17 cellular contexts compared by ENCODE assay signal in genomic region chr18:379665-380356, GRCh38.
DNase-seq lines count a peak whose midpoint lies in the region; ATAC-seq and TF ChIP-seq lines count a peak whose summit lies in the region.
"Had no signal": no experiment of that assay in that cellular context is flagged by ENCODE, and none has a peak within 500 bp of the region (broad histone marks: within the 10 kb centered on the region; RNA-seq: fewer than 3 reads in every experiment).

No MANE protein-coding gene starts in this region.

- ATAC-seq in Right ventricle myocardium inferior (peak; percentile 54), mucosa of descending colon (peak; percentile 21), GM21390 (IDR thresholded peaks at IDR 0.05; ENCODE audit: unreplicated experiment) (no peak), HG02870 (IDR thresholded peaks at IDR 0.05; ENCODE audit: unreplicated experiment) (no peak)
- ATAC-seq: HepG2 had no signal

- no peak overlapping the region for H3K27ac Mint-ChIP-seq in activated CD4-positive, alpha-beta T cell treated with anti-CD3 and anti-CD28 coated beads, Interleukin-2, amount 10 ng/mL, durations not matched to agents 24 days and 14 days
- H3K27ac Mint-ChIP-seq: endodermal cell had no signal

- H3K27me3 ChIP-seq in right atrium auricular region, result no peaks in the 10 kb centered on the region
- H3K27me3 ChIP-seq in esophagus muscularis mucosa, result no peaks in the 10 kb centered on the region

- H3K9me3 ChIP-seq in right atrium auricular region (no peaks in the 10 kb centered on the region), esophagus muscularis mucosa (no peaks in the 10 kb centered on the region), mucosa of descending colon (no peaks in the 10 kb centered on the region)

- H3K36me3 Mint-ChIP-seq in activated CD4-positive, alpha-beta T cell treated with anti-CD3 and anti-CD28 coated beads, Interleukin-2, amount 10 ng/mL, durations not matched to agents 24 days and 14 days (ENCODE audit: low read depth), result no peaks in the 10 kb centered on the region

- no peak overlapping the region for H3K4me3 Mint-ChIP-seq in activated CD4-positive, alpha-beta T cell treated with anti-CD3 and anti-CD28 coated beads, Interleukin-2, amount 10 ng/mL, durations not matched to agents 24 days and 14 days
- H3K4me3 Mint-ChIP-seq: endodermal cell; stimulated activated naive CD8-positive, alpha-beta T cell treated with anti-CD3 and anti-CD28 coated beads, Interleukin-15, Interleukin-2, amounts not matched to agents 100 ng/mL and 50 ng/mL, for 24 hours had no signal

- WGBS in esophagus muscularis mucosa, result 62% methylated on average over 10 of the region's 10 CpGs

- H3K4me1 ChIP-seq in right atrium auricular region (peaks cover 0 to 35% of the 10 kb centered on the region in 2 donors), esophagus muscularis mucosa (peaks cover 18 to 65% (median 52%) of the 10 kb centered on the region in 4 donors), mucosa of descending colon (ENCODE audit: low read depth) (no peaks in the 10 kb centered on the region)

- H3K27me3 Mint-ChIP-seq in activated CD4-positive, alpha-beta T cell treated with anti-CD3 and anti-CD28 coated beads, Interleukin-2, amount 10 ng/mL, durations not matched to agents 24 days and 14 days, result peaks cover 9% of the 10 kb centered on the region

- intact Hi-C loops in Right ventricle myocardium inferior (cut with DNase I) (no loop called here), esophagus muscularis mucosa (cut with DNase I) (no loop called here), mucosa of descending colon (cut with DNase I, micrococcal nuclease) (loop anchor here in 1 of 2 donors (10.0 kb wide), 1 partner anchor 55 kb away; no protein-coding TSS in a partner anchor)
- intact Hi-C loops in activated CD4-positive, alpha-beta T cell treated with anti-CD3 and anti-CD28 coated beads, Interleukin-2, amount 10 ng/mL, durations not matched to agents 24 days and 14 days (cut with micrococcal nuclease), result no loop called here

- H3K27ac ChIP-seq in right atrium auricular region, result peak overlapping the region in 1 of 2 donors; percentile 12
- peak overlapping the region; percentile 42 to 60 (median 52) for H3K27ac ChIP-seq in esophagus muscularis mucosa (replicated peaks in 1 of 4)

- peaks cover 3% of the 10 kb centered on the region for H3K4me1 Mint-ChIP-seq in activated CD4-positive, alpha-beta T cell treated with anti-CD3 and anti-CD28 coated beads, Interleukin-2, amount 10 ng/mL, durations not matched to agents 24 days and 14 days

- H3K9me3 Mint-ChIP-seq in activated CD4-positive, alpha-beta T cell treated with anti-CD3 and anti-CD28 coated beads, Interleukin-2, amount 10 ng/mL, durations not matched to agents 24 days and 14 days, result no peaks in the 10 kb centered on the region
- H3K9me3 Mint-ChIP-seq: endodermal cell had no signal

- no peak for TF ChIP-seq EP300 in esophagus muscularis mucosa (IDR thresholded peaks at IDR 0.05)

- no peak for TF ChIP-seq POLR2A in esophagus muscularis mucosa (IDR thresholded peaks at IDR 0.05; ENCODE audit: low read depth)

- H3K36me3 ChIP-seq in right atrium auricular region (no peaks in the 10 kb centered on the region), esophagus muscularis mucosa (no peaks in the 10 kb centered on the region), mucosa of descending colon (ENCODE audit: low read depth) (no peaks in the 10 kb centered on the region)

- H3K4me3 ChIP-seq in right atrium auricular region (no peak overlapping the region), esophagus muscularis mucosa (no peak overlapping the region), mucosa of descending colon (no peak overlapping the region)

- no peak for DNase-seq in Right ventricle myocardium inferior (ENCODE audit: missing footprints)
- no peak for DNase-seq in right atrium auricular region (ENCODE audit: low spot score)
- DNase-seq in esophagus muscularis mucosa (ENCODE audit: extremely low spot score), result no peak
- DNase-seq in mucosa of descending colon, result no peak
- DNase-seq in activated CD4-positive, alpha-beta T cell treated with anti-CD3 and anti-CD28 coated beads, Interleukin-2, amount 10 ng/mL, durations not matched to agents 24 days and 14 days, result no peak
- DNase-seq in activated effector memory CD4-positive, alpha-beta T cell treated with anti-CD3 and anti-CD28 coated beads, Interleukin-2, amount 50 U/mL, for 16 hours, result no peak
- DNase-seq: activated naive CD4-positive, alpha-beta T cell treated with anti-CD3 and anti-CD28 coated beads, Interleukin-2, amount 50 U/mL, for 16 hours; central memory CD4-positive, alpha-beta T cell; endodermal cell; islet precursor cell; NCI-H1694; NCI-H69; SHP77 treated with DMSO at 0.1 percent for 48 hours had no signal

- TF ChIP-seq CTCF in right atrium auricular region (IDR thresholded peaks at IDR 0.05) (no peak), esophagus muscularis mucosa (IDR thresholded peaks at IDR 0.05) (no peak), mucosa of descending colon (IDR thresholded peaks at IDR 0.05) (no peak)

Comparison
In these comparisons a context has a peak if more than half of its experiments do, and no peak if none do; other contexts are left out.
1. ATAC-seq: peak in Right ventricle myocardium inferior (single experiment) and mucosa of descending colon (single experiment); none in GM21390 (single experiment) and HG02870 (single experiment).